22 cellular contexts compared by ENCODE assay signal in the genomic region with DNA sequence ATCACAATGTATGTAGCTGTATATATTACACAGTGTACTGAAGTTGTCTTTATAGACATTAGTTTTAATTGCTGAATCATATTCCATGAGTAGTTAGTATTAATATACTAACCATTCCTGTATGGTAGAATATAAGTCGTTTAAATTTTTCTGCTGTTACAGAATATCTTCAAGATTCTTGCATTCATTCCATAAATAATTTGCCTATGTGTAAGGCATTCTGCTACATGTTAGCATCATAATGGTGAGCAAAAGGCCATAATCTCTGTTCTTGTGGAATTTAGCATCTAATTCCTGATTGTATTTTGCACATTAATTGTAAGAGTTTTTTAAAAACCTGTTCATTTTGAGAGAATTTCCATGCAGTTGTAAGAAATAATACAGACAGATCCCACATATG.
"Had no signal": no experiment of that assay in that cellular context is flagged by ENCODE, and none has a peak within 500 bp of the region (broad histone marks: within the 10 kb centered on the region; RNA-seq: fewer than 3 reads in every experiment).

No MANE protein-coding gene starts in this region.

- H3K9me3 Mint-ChIP-seq: activated B cell treated with CpG ODN at 0.5 μM for 24 hours; activated naive CD8-positive, alpha-beta T cell treated with anti-CD3 and anti-CD28 coated beads, Interleukin-2, amount 10 ng/mL, durations not matched to agents 7 days and 5 days; activated T-cell treated with anti-CD3 and anti-CD28 coated beads, Interleukin-2, amount 50 U/mL, for 72 hours; naive thymus-derived CD4-positive, alpha-beta T cell; T-helper 1 cell treated with Interleukin-12 subunit alpha and Interleukin-12 subunit beta and Interleukin-4 antibody, amounts not matched to agents 30 μg/mL and 1 μg/mL, for 36 hours had no signal

- FAIRE-seq: bronchial epithelial cell, kidney, small intestine, TTC549 had no signal

- H2AFZ ChIP-seq: hepatocyte had no signal

- H3K79me2 ChIP-seq: hepatocyte had no signal

- DNase-seq: activated B cell treated with CpG ODN at 0.5 μM for 24 hours; activated CD4-positive, alpha-beta T cell treated with anti-CD3 and anti-CD28 coated beads for 48 hours; activated CD8-positive, alpha-beta memory T cell treated with anti-CD3 and anti-CD28 coated beads, Interleukin-2, amount 50 U/mL, for 4 hours; activated CD8-positive, alpha-beta T cell treated with anti-CD3 and anti-CD28 coated beads, Interleukin-2, amount 10 ng/mL, durations not matched to agents 7 days and 5 days; activated naive CD4-positive, alpha-beta T cell; activated naive CD8-positive, alpha-beta T cell treated with anti-CD3 and anti-CD28 coated beads, Interleukin-2, amount 10 ng/mL, durations not matched to agents 7 days and 5 days; activated T-cell treated with anti-CD3 and anti-CD28 coated beads, Interleukin-2, amount 50 U/mL, for 72 hours; aorta; erythroblast; kidney; left ventricle myocardium inferior; mucosa of descending colon; naive thymus-derived CD4-positive, alpha-beta T cell; small intestine; stimulated activated CD4-positive, alpha-beta T cell treated with anti-CD3 and anti-CD28 coated beads, Interleukin-4, amount 100 ng/mL, for 24 hours; stimulated activated naive CD4-positive, alpha-beta T cell; uterus had no signal

- H3K27ac Mint-ChIP-seq: activated B cell treated with CpG ODN at 0.5 μM for 24 hours; activated CD8-positive, alpha-beta T cell treated with anti-CD3 and anti-CD28 coated beads, Interleukin-2, amount 10 ng/mL, durations not matched to agents 7 days and 5 days; activated naive CD8-positive, alpha-beta T cell treated with anti-CD3 and anti-CD28 coated beads, Interleukin-2, amount 10 ng/mL, durations not matched to agents 7 days and 5 days; activated T-cell treated with anti-CD3 and anti-CD28 coated beads, Interleukin-2, amount 50 U/mL, for 72 hours; naive thymus-derived CD4-positive, alpha-beta T cell; T-helper 1 cell treated with Interleukin-12 subunit alpha and Interleukin-12 subunit beta and Interleukin-4 antibody, amounts not matched to agents 30 μg/mL and 1 μg/mL, for 36 hours had no signal

- H3K4me3 Mint-ChIP-seq: activated B cell treated with CpG ODN at 0.5 μM for 24 hours; activated CD8-positive, alpha-beta T cell treated with anti-CD3 and anti-CD28 coated beads, Interleukin-2, amount 10 ng/mL, durations not matched to agents 7 days and 5 days; activated naive CD8-positive, alpha-beta T cell treated with anti-CD3 and anti-CD28 coated beads, Interleukin-2, amount 10 ng/mL, durations not matched to agents 7 days and 5 days; activated T-cell treated with anti-CD3 and anti-CD28 coated beads, Interleukin-2, amount 50 U/mL, for 72 hours; naive thymus-derived CD4-positive, alpha-beta T cell; T-helper 1 cell treated with Interleukin-12 subunit alpha and Interleukin-12 subunit beta and Interleukin-4 antibody, amounts not matched to agents 30 μg/mL and 1 μg/mL, for 36 hours had no signal

- H3K36me3 ChIP-seq: uterus had no signal

- H3K4me2 ChIP-seq: hepatocyte had no signal

- H3K9me3 ChIP-seq: left ventricle myocardium inferior, mucosa of descending colon, tibial nerve, uterus had no signal

- H3K4me1 ChIP-seq: uterus had no signal

- H3K4me3 ChIP-seq: hepatocyte, left ventricle myocardium inferior, mucosa of descending colon, tibial nerve, uterus had no signal

- ATAC-seq: activated CD8-positive, alpha-beta T cell treated with anti-CD3 and anti-CD28 coated beads, Interleukin-2, amount 10 ng/mL, durations not matched to agents 7 days and 5 days; activated T-cell treated with anti-CD3 and anti-CD28 coated beads, Interleukin-2, amount 50 U/mL, for 72 hours; mucosa of descending colon; naive thymus-derived CD4-positive, alpha-beta T cell had no signal

- H3K27ac ChIP-seq: hepatocyte had no signal

- H3K27me3 Mint-ChIP-seq: activated B cell treated with CpG ODN at 0.5 μM for 24 hours; activated naive CD8-positive, alpha-beta T cell treated with anti-CD3 and anti-CD28 coated beads, Interleukin-2, amount 10 ng/mL, durations not matched to agents 7 days and 5 days; naive thymus-derived CD4-positive, alpha-beta T cell had no signal

- H3K27me3 ChIP-seq: hepatocyte, tibial nerve, uterus had no signal
